ENCODE assay signal across 19 cellular contexts in genomic region chr6:116997496-116997895, GRCh38.
DNase-seq lines count a peak whose midpoint lies in the region; ATAC-seq and TF ChIP-seq lines count a peak whose summit lies in the region.
"Had no signal": no experiment of that assay in that cellular context is flagged by ENCODE, and none has a peak within 500 bp of the region (broad histone marks: within the 10 kb centered on the region; RNA-seq: fewer than 3 reads in every experiment).

No MANE protein-coding gene starts in this region.

- H3K9me3 Mint-ChIP-seq in Caco-2 (ENCODE audit: unreplicated experiment) (no peaks in the 10 kb centered on the region), endothelial cell (ENCODE audit: unreplicated experiment) (no peaks in the 10 kb centered on the region), neural progenitor cell (no peaks in the 10 kb centered on the region)
- H3K9me3 Mint-ChIP-seq: CD8-positive, alpha-beta T cell had no signal

- 0 out of 2 replicates have a peak overlapping the region, but pooled peaks have one; percentile 9 for H3K27ac ChIP-seq in HUES6 (ENCODE audit: low read depth, low read length)
- H3K27ac ChIP-seq in mesendoderm (ENCODE audit: low read depth, low read length), result no peak overlapping the region
- no peak overlapping the region for H3K27ac ChIP-seq in neural progenitor cell
- H3K27ac ChIP-seq: 22Rv1, BLaER1, C4-2B had no signal

- CTCF ChIA-PET in Caco-2 (lab: Charles Lee), result interaction anchor here (0.6 kb wide), 1 partner anchor 116 kb away, joined by 4 read pairs; no protein-coding TSS in a partner anchor

- no TSS peak for BruUV-seq in Caco-2 (replicated peaks; lab: Mats Ljungman, UMichigan)

- no CpG with 5 or more reads among the region's 6 CpGs for WGBS in mesendoderm (ENCODE audit: extremely low coverage, insufficient coverage, low lambda C conversion rate)

- H3K23ac ChIP-seq in mesendoderm (ENCODE audit: low read length), result no peak overlapping the region

- POLR2A ChIA-PET in Caco-2 (lab: Charles Lee), result no interaction called here

- H4K8ac ChIP-seq in mesendoderm (ENCODE audit: low read depth, low read length), result no peak overlapping the region

- H2BK5ac ChIP-seq in mesendoderm (ENCODE audit: low read length), result no peak overlapping the region

- H3K4me3 Mint-ChIP-seq in Caco-2 (ENCODE audit: unreplicated experiment) (peak overlapping the region; percentile 36), endothelial cell (ENCODE audit: unreplicated experiment) (no peak overlapping the region), neural progenitor cell (no peak overlapping the region)
- H3K4me3 Mint-ChIP-seq: B cell; CD4-positive, CD25-positive, alpha-beta regulatory T cell; CD8-positive, alpha-beta T cell had no signal

- H3K79me2 ChIP-seq in mesendoderm (ENCODE audit: control insufficient read depth, insufficient read depth, low read length) (no peaks in the 10 kb centered on the region), neural progenitor cell (ENCODE audit: low read depth) (no peaks in the 10 kb centered on the region)

- peak in 1 of 2 experiments; percentile 9 for DNase-seq in Caco-2
- peak; percentile 91 for DNase-seq in mesendoderm
- DNase-seq in endothelial cell (ENCODE audit: low spot score), result no peak
- no peak for DNase-seq in neural progenitor cell (ENCODE audit: low spot score)
- DNase-seq: CD4-positive, CD25-positive, alpha-beta regulatory T cell; CD8-positive, alpha-beta T cell; DMS 273 treated with DMSO at 0.1 percent for 48 hours; DMS79; EL; GDM1; GOT3; HCEC 1CT had no signal

- H3K27me3 ChIP-seq in Caco-2 (replicated peaks; ENCODE audit: control insufficient read depth, insufficient read depth, low read length), result no peaks in the 10 kb centered on the region
- H3K27me3 ChIP-seq in HUES6 (ENCODE audit: control insufficient read depth, insufficient read depth, low read length), result no peaks in the 10 kb centered on the region
- H3K27me3 ChIP-seq in mesendoderm (ENCODE audit: insufficient read depth, low read length, poor library complexity), result no peaks in the 10 kb centered on the region
- H3K27me3 ChIP-seq in neural progenitor cell, result no peaks in the 10 kb centered on the region
- H3K27me3 ChIP-seq: BLaER1 had no signal

- H3K56ac ChIP-seq in mesendoderm (ENCODE audit: low read length), result no peak overlapping the region

- no peak overlapping the region for H3K4me3 ChIP-seq in Caco-2 (ENCODE audit: low read depth, low read length)
- H3K4me3 ChIP-seq in HUES6 (ENCODE audit: low read depth, low read length), result no peak overlapping the region
- H3K4me3 ChIP-seq in mesendoderm (ENCODE audit: low read length), result no peak overlapping the region
- H3K4me3 ChIP-seq in neural progenitor cell, result no peak overlapping the region
- H3K4me3 ChIP-seq: BLaER1, GM12878 had no signal

- intact Hi-C loops in Caco-2 (cut with micrococcal nuclease; ENCODE audit: unreplicated experiment), result no loop called here

- H3K9ac ChIP-seq in HUES6 (ENCODE audit: low read length), result no peak overlapping the region
- H3K9ac ChIP-seq in mesendoderm (ENCODE audit: low read length), result no peak overlapping the region
- H3K9ac ChIP-seq in neural progenitor cell, result no peak overlapping the region
- H3K9ac ChIP-seq: BLaER1 had no signal

- H3F3A ChIP-seq in neural progenitor cell (ENCODE audit: low read depth), result no peaks in the 10 kb centered on the region

- peak overlapping the region; percentile 65 for H2BK120ac ChIP-seq in mesendoderm (ENCODE audit: low read depth, low read length)

- no peak overlapping the region for H2AK5ac ChIP-seq in mesendoderm (ENCODE audit: low read length)

- no peak overlapping the region for H2AFZ ChIP-seq in neural progenitor cell (replicated peaks)

- peak overlapping the region; percentile 89 for H3K18ac ChIP-seq in mesendoderm (ENCODE audit: low read length)

- no peak overlapping the region for H3K4me2 ChIP-seq in mesendoderm (ENCODE audit: low read length)
- H3K4me2 ChIP-seq in neural progenitor cell, result no peak overlapping the region
- H3K4me2 ChIP-seq: BLaER1 had no signal

- H4K20me1 ChIP-seq in neural progenitor cell (ENCODE audit: low read depth), result no peaks in the 10 kb centered on the region
- H4K20me1 ChIP-seq: BLaER1 had no signal

- ATAC-seq in HG03432 (IDR thresholded peaks at IDR 0.05; ENCODE audit: unreplicated experiment), result no peak
- ATAC-seq: CD8-positive, alpha-beta T cell; GM12878 had no signal

- H3K4me1 ChIP-seq in Caco-2 (peaks cover 28% of the 10 kb centered on the region), HUES6 (ENCODE audit: control insufficient read depth, insufficient read depth, low read length) (peaks cover 10% of the 10 kb centered on the region), mesendoderm (ENCODE audit: control insufficient read depth, low read depth, low read length) (peaks cover 5% of the 10 kb centered on the region), neural progenitor cell (peaks cover 13% of the 10 kb centered on the region)
- H3K4me1 ChIP-seq: BLaER1 had no signal

- H4K5ac ChIP-seq in mesendoderm (ENCODE audit: low read length), result no peak overlapping the region

- H3K4ac ChIP-seq in mesendoderm (ENCODE audit: low read depth, low read length), result no peak overlapping the region

- TF ChIP-seq CTCF in Caco-2 (IDR thresholded peaks at IDR 0.05; ENCODE audit: insufficient read depth in 1 of 2, low read depth in 1 of 2, low read length in 1 of 2, severe bottlenecking in 1 of 2, unreplicated experiment in 1 of 2) (no peak), endothelial cell (IDR thresholded peaks at IDR 0.05; ENCODE audit: unreplicated experiment) (no peak), neural progenitor cell (IDR thresholded peaks at IDR 0.05) (no peak)

- no peak overlapping the region for H2BK15ac ChIP-seq in mesendoderm (replicated peaks; ENCODE audit: low read depth)

- H3K4me1 Mint-ChIP-seq in Caco-2 (ENCODE audit: low read depth, unreplicated experiment) (peaks cover 15% of the 10 kb centered on the region), endothelial cell (ENCODE audit: unreplicated experiment) (no peaks in the 10 kb centered on the region), neural progenitor cell (no peaks in the 10 kb centered on the region)
- H3K4me1 Mint-ChIP-seq: B cell; CD4-positive, CD25-positive, alpha-beta regulatory T cell had no signal

- no peaks in the 10 kb centered on the region for H3K79me1 ChIP-seq in mesendoderm (ENCODE audit: low read length)

- no peaks in the 10 kb centered on the region for H3K27me3 Mint-ChIP-seq in Caco-2 (ENCODE audit: insufficient read depth, unreplicated experiment)
- H3K27me3 Mint-ChIP-seq in endothelial cell (ENCODE audit: unreplicated experiment), result no peaks in the 10 kb centered on the region
- H3K27me3 Mint-ChIP-seq in neural progenitor cell (ENCODE audit: insufficient read depth, low read depth), result peaks cover 3% of the 10 kb centered on the region
- H3K27me3 Mint-ChIP-seq: B cell; CD4-positive, CD25-positive, alpha-beta regulatory T cell had no signal

- H3K9me3 ChIP-seq in Caco-2 (0 out of 2 replicates have a peak, but pooled peaks cover 4% of the 10 kb centered on the region), HUES6 (ENCODE audit: control insufficient read depth, insufficient read depth, low read depth, low read length) (peaks cover 5% of the 10 kb centered on the region; the same call in 1 of the 2 replicates), neural progenitor cell (ENCODE audit: low read depth) (no peaks in the 10 kb centered on the region)
- H3K9me3 ChIP-seq: BLaER1 had no signal

- peak overlapping the region; percentile 52 for H3K27ac Mint-ChIP-seq in Caco-2 (ENCODE audit: unreplicated experiment)
- H3K27ac Mint-ChIP-seq in endothelial cell (ENCODE audit: unreplicated experiment), result no peak overlapping the region
- no peak overlapping the region for H3K27ac Mint-ChIP-seq in neural progenitor cell
- H3K27ac Mint-ChIP-seq: B cell; CD4-positive, CD25-positive, alpha-beta regulatory T cell; CD8-positive, alpha-beta T cell had no signal

- H3K36me3 Mint-ChIP-seq in Caco-2 (ENCODE audit: insufficient read depth, unreplicated experiment) (no peaks in the 10 kb centered on the region), endothelial cell (ENCODE audit: low read depth, unreplicated experiment) (no peaks in the 10 kb centered on the region), neural progenitor cell (no peaks in the 10 kb centered on the region)
- H3K36me3 Mint-ChIP-seq: CD4-positive, CD25-positive, alpha-beta regulatory T cell; CD8-positive, alpha-beta T cell had no signal

- H3K36me3 ChIP-seq in Caco-2 (ENCODE audit: control insufficient read depth, insufficient read depth, low read length) (no peaks in the 10 kb centered on the region), HUES6 (ENCODE audit: control insufficient read depth, insufficient read depth, low read length) (no peaks in the 10 kb centered on the region), mesendoderm (ENCODE audit: control insufficient read depth, insufficient read depth, low read length) (no peaks in the 10 kb centered on the region), neural progenitor cell (no peaks in the 10 kb centered on the region)
- H3K36me3 ChIP-seq: BLaER1 had no signal
